Comparison of ENCODE assay signal across 19 cellular contexts in the genomic region with DNA sequence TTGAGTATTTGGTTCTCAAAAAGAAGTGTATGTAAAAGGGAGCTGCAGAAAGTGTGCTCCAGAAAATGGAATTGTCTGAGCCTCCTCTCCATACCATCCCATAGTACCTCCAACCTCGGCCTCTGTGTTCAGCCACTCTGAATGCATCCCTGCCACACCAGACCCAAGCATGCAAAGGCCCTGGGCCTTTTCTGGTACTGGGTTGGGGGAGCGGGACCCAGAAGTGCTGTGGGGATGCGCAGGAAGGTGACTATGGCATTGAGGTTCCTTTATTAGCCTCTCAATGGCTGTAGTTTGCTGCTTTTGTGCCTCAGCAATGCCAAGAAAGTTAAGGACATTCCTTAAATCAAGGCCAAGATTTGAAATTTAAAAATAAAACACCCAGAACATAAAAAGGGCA. TPM values are rescaled to one million over a fixed set of nuclear protein-coding genes. Genes with fewer than 3 reads are reported as not detected.
DNase-seq lines count a peak whose midpoint lies in the region; ATAC-seq and TF ChIP-seq lines count a peak whose summit lies in the region.
"Had no signal": no experiment of that assay in that cellular context is flagged by ENCODE, and none has a peak within 500 bp of the region (broad histone marks: within the 10 kb centered on the region; RNA-seq: fewer than 3 reads in every experiment).

No MANE protein-coding gene starts in this region.

- H3K27ac ChIP-seq in PC-3 (ENCODE audit: low read length) = no peak overlapping the region
- H3K27ac ChIP-seq in coronary artery = peak overlapping the region; percentile 70 to 93
- peak overlapping the region; percentile 88 to 93 for H3K27ac ChIP-seq in uterus
- H3K27ac ChIP-seq: GM23248, SJCRH30 had no signal

- peak overlapping the region; percentile 81 for H3K4me2 ChIP-seq in PC-3 (ENCODE audit: low read length)
- H3K4me2 ChIP-seq: A549 had no signal

- H3K27me3 ChIP-seq in PC-3 (ENCODE audit: low read length) (no peaks in the 10 kb centered on the region), uterus (no peaks in the 10 kb centered on the region)

- DNase-seq in PC-3 (no peak), coronary artery (ENCODE audit: low spot score) (peak; percentile 50), osteocyte (ENCODE audit: extremely low spot score, unreplicated experiment) (no peak), uterus (no peak), DMS153 treated with DMSO at 0.1 percent for 48 hours (lab: John Stamatoyannopoulos, UW; ENCODE audit: unreplicated experiment) (no peak), NCI-H1417 treated with DMSO at 0.1 percent for 48 hours (lab: John Stamatoyannopoulos, UW) (no peak)
- DNase-seq: BE2C; DMS79 treated with DMSO at 0.1 percent for 48 hours; GM23248; H9; NCI-H1105; NCI-H2029 treated with DMSO at 0.1 percent for 48 hours; NCI-H345; NCI-H524; NCI-H774; NK-92 treated with Interleukin-12 subunit alpha and Interleukin-12 subunit beta, amount 100 ng/mL, for 24 hours; SJCRH30 had no signal

- H3K4me1 ChIP-seq in PC-3 (ENCODE audit: insufficient read depth, low read length) = peaks cover 56% of the 10 kb centered on the region
- H3K4me1 ChIP-seq in uterus = peaks cover 0 to 3% of the 10 kb centered on the region in 2 donors
- H3K4me1 ChIP-seq: BE2C, SJCRH30 had no signal

- POLR2A ChIA-PET in PC-3 (lab: Charles Lee; ENCODE audit: unreplicated experiment) = interaction anchor here (0.6 kb wide), 1 partner anchor 247 kb away, joined by 3 read pairs; no protein-coding TSS in a partner anchor

- no peaks in the 10 kb centered on the region for H4K20me1 ChIP-seq in PC-3 (ENCODE audit: low read length)

- CTCF ChIA-PET in PC-3 (lab: Charles Lee) = interaction anchor here (0.6 to 1.3 kb wide), 3 partner anchors 247 to 466 kb away, joined by 3 to 6 read pairs (median 4); no protein-coding TSS in a partner anchor

- no peaks in the 10 kb centered on the region for H3K9me2 ChIP-seq in PC-3 (replicated peaks; ENCODE audit: low read length)

- H3K4me1 Mint-ChIP-seq in osteocyte (ENCODE audit: unreplicated experiment) = peaks cover 44% of the 10 kb centered on the region

- no peaks in the 10 kb centered on the region for H3F3A ChIP-seq in PC-3 (ENCODE audit: low read length, unreplicated experiment)

- H3K79me2 ChIP-seq in PC-3 (ENCODE audit: low read length) = peaks cover 39% of the 10 kb centered on the region

- TF ChIP-seq POLR2A in uterus (IDR thresholded peaks at IDR 0.05) = no peak

- H3K4me3 Mint-ChIP-seq in osteocyte (ENCODE audit: unreplicated experiment) = peak overlapping the region; percentile 69

- H3K4me3 ChIP-seq in PC-3 (ENCODE audit: low read length) (no peak overlapping the region), coronary artery (no peak overlapping the region), uterus (no peak overlapping the region)
- H3K4me3 ChIP-seq: A549, GM23248, SJCRH30 had no signal

- no peaks in the 10 kb centered on the region for H3K36me3 Mint-ChIP-seq in osteocyte (ENCODE audit: unreplicated experiment)

- H3K27me3 Mint-ChIP-seq in osteocyte (ENCODE audit: unreplicated experiment) = no peaks in the 10 kb centered on the region

- no peak overlapping the region for H2AFZ ChIP-seq in PC-3 (ENCODE audit: low read length)
- H2AFZ ChIP-seq: GM23248 had no signal

- TF ChIP-seq CTCF in PC-3 (conservative IDR thresholded peaks at IDR 0.05; ENCODE audit: low read depth, low read length) = no peak
- TF ChIP-seq CTCF in coronary artery (IDR thresholded peaks at IDR 0.05) = no peak
- no peak for TF ChIP-seq CTCF in osteocyte (IDR thresholded peaks at IDR 0.05)
- no peak for TF ChIP-seq CTCF in uterus (IDR thresholded peaks at IDR 0.05)

- H3K9me3 Mint-ChIP-seq in osteocyte (ENCODE audit: unreplicated experiment) = no peaks in the 10 kb centered on the region

- H3K36me3 ChIP-seq in PC-3 (ENCODE audit: low read depth, low read length) (no peaks in the 10 kb centered on the region), uterus (no peaks in the 10 kb centered on the region)
- H3K36me3 ChIP-seq: BE2C, SJCRH30 had no signal

- no peak overlapping the region for H3K9ac ChIP-seq in PC-3 (ENCODE audit: low read length)
- H3K9ac ChIP-seq: GM23248 had no signal

- no peaks in the 10 kb centered on the region for H3K9me3 ChIP-seq in PC-3 (ENCODE audit: low read length)
- no peaks in the 10 kb centered on the region for H3K9me3 ChIP-seq in uterus
- H3K9me3 ChIP-seq: SJCRH30 had no signal

- BruUV-seq in PC-3 (replicated peaks; lab: Mats Ljungman, UMichigan) = no TSS peak

- intact Hi-C loops in PC-3 (cut with micrococcal nuclease) = loop anchor here (2.0 to 5.0 kb wide), 4 partner anchors 119 to 332 kb away; no protein-coding TSS in a partner anchor
- intact Hi-C loops in uterus (cut with DNase I; ENCODE audit: low total_unique reads) = loop anchor here (5.0 to 10.0 kb wide), 2 partner anchors 245 to 467 kb away; no protein-coding TSS in a partner anchor

- no peak for ATAC-seq in PC-3
- ATAC-seq in HG03342 (IDR thresholded peaks at IDR 0.05; ENCODE audit: unreplicated experiment) = no peak
- ATAC-seq: A549 had no signal

- H3K27ac Mint-ChIP-seq in osteocyte (ENCODE audit: unreplicated experiment) = no peak overlapping the region
- H3K27ac Mint-ChIP-seq: H9 had no signal

RNA-seq across cellular contexts. Expression of a gene that starts 2.1 kb away (rescaled TPM):
- 143 and 193 TPM in 2 replicates for total RNA-seq in PC-3 (2014; rRNA removed)
- total RNA-seq in osteocyte = 95.5 and 98.1 TPM in 2 replicates
- 100 to 1,000 TPM in 3 of 4 donors, 10 to 100 TPM in 1; 86.2 to 236 (median 164) TPM for total RNA-seq in uterus
